16 cellular contexts compared by ENCODE assay signal in the genomic region with DNA sequence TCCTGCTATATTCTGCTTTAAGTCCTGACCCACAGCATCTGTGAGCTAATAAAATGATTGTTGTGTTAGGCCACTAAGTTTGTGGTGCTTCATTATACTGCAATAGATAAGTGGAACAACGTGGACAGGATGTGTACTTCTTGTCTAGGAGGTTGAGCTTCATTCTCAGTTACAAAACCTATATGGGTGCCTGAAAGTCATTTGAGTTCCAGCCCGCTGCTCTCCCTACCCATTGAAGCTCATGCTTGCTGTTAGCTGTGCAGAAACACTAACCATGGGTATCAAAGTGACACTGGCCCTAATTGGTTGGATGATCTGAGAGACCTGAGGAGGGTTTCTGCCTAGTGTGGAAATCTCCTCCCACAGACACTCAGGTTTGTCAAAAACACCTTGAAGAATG.
A peak's percentile ranks its signal among the peaks of the same experiment; 100 is the strongest.
DNase-seq lines count a peak whose midpoint lies in the region; ATAC-seq and TF ChIP-seq lines count a peak whose summit lies in the region.
"Had no signal": no experiment of that assay in that cellular context is flagged by ENCODE, and none has a peak within 500 bp of the region (broad histone marks: within the 10 kb centered on the region; RNA-seq: fewer than 3 reads in every experiment).

No MANE protein-coding gene starts in this region.

- H3K4ac ChIP-seq in H9 (ENCODE audit: low read depth, low read length) = no peak overlapping the region

- H2BK20ac ChIP-seq in H9 (ENCODE audit: low read depth, low read length, poor library complexity, severe bottlenecking) = no peak overlapping the region

- no peak overlapping the region for H2BK5ac ChIP-seq in H9 (ENCODE audit: insufficient read length, low read length)

- TF ChIP-seq CTCF in OCI-LY3 (IDR thresholded peaks at IDR 0.05; ENCODE audit: low read depth, low read length) = no peak
- no peak for TF ChIP-seq CTCF in H9 (conservative IDR thresholded peaks at IDR 0.05)

- no peak overlapping the region for H3K18ac ChIP-seq in H9 (ENCODE audit: insufficient read length, low read depth, low read length)

- no peaks in the 10 kb centered on the region for H3K27me3 ChIP-seq in OCI-LY3 (ENCODE audit: low read depth, low read length)
- no peaks in the 10 kb centered on the region for H3K27me3 ChIP-seq in H9 (ENCODE audit: insufficient read depth, low read length)
- H3K27me3 ChIP-seq: gastroesophageal sphincter had no signal

- no peak overlapping the region for H4K8ac ChIP-seq in H9 (replicated peaks; ENCODE audit: insufficient read length, low read depth, low read length)

- H2BK12ac ChIP-seq in H9 (ENCODE audit: insufficient read length, low read depth, low read length) = no peak overlapping the region

- H3K9ac ChIP-seq in OCI-LY3 (ENCODE audit: low read length) = no peak overlapping the region
- no peak overlapping the region for H3K9ac ChIP-seq in H9 (ENCODE audit: extremely low read depth, insufficient read length, low read length)

- H3K23me2 ChIP-seq in H9 (ENCODE audit: insufficient read length, low read depth, low read length, poor library complexity, severe bottlenecking) = no peaks in the 10 kb centered on the region

- no peak overlapping the region for H3K4me3 ChIP-seq in OCI-LY3 (ENCODE audit: low read length)
- H3K4me3 ChIP-seq: gastroesophageal sphincter, thoracic aorta had no signal

- DNase-seq in activated T-helper 2 cell treated with anti-CD3 and anti-CD28 coated beads, Interferon-gamma antibody, Interleukin-2, Interleukin-4, amounts not matched to agents 10 μg/mL and 5 μg/mL and 100 μg/mL, durations not matched to agents 14 hours and 24 hours and 36 hours (ENCODE audit: low spot score) = no peak
- DNase-seq in stimulated activated effector memory CD8-positive, alpha-beta T cell treated with anti-CD3 and anti-CD28 coated beads, Interleukin-12 subunit alpha, Interleukin-12 subunit beta, amount 100 ng/mL, for 72 hours (ENCODE audit: low spot score in 2 of 2) = no peak
- no peak for DNase-seq in H9
- DNase-seq: AML-193; NCI-H2171 treated with DMSO at 0.1 percent for 48 hours; retina; stimulated activated CD4-positive, alpha-beta T cell treated with anti-CD3 and anti-CD28 coated beads, Interleukin-1b, Interleukin-23, amount 100 ng/mL, for 48 hours had no signal

- WGBS in H9 (ENCODE audit: extremely low coverage, insufficient read length, low lambda C conversion rate) = no CpG with 5 or more reads among the region's 2 CpGs

- H3T11ph ChIP-seq in H9 (ENCODE audit: low read length) = no peak overlapping the region

- H3K14ac ChIP-seq in H9 (ENCODE audit: insufficient read depth, low read length) = no peak overlapping the region

- H3K4me1 Mint-ChIP-seq in activated T-helper 2 cell treated with anti-CD3 and anti-CD28 coated beads, Interferon-gamma antibody, Interleukin-2, Interleukin-4, amounts not matched to agents 10 μg/mL and 5 μg/mL and 100 μg/mL, durations not matched to agents 14 hours and 24 hours and 36 hours (ENCODE audit: low read depth) = no peaks in the 10 kb centered on the region
- H3K4me1 Mint-ChIP-seq in stimulated activated effector memory CD8-positive, alpha-beta T cell treated with anti-CD3 and anti-CD28 coated beads, Interleukin-12 subunit alpha, Interleukin-12 subunit beta, amount 100 ng/mL, for 72 hours = no peaks in the 10 kb centered on the region
- H3K4me1 Mint-ChIP-seq in H9 = peaks cover 3 to 6% of the 10 kb centered on the region in 2 experiments; a peak in 3 of 4 replicates

- H3K4me1 ChIP-seq in OCI-LY3 (ENCODE audit: low read length) (peaks cover 14% of the 10 kb centered on the region), H9 (ENCODE audit: insufficient read depth, low read length) (no peaks in the 10 kb centered on the region; the same call in 1 of the 2 replicates)
- H3K4me1 ChIP-seq: gastroesophageal sphincter had no signal

- H3K27ac Mint-ChIP-seq in activated T-helper 2 cell treated with anti-CD3 and anti-CD28 coated beads, Interferon-gamma antibody, Interleukin-2, Interleukin-4, amounts not matched to agents 10 μg/mL and 5 μg/mL and 100 μg/mL, durations not matched to agents 14 hours and 24 hours and 36 hours = no peak overlapping the region
- H3K27ac Mint-ChIP-seq in stimulated activated effector memory CD8-positive, alpha-beta T cell treated with anti-CD3 and anti-CD28 coated beads, Interleukin-12 subunit alpha, Interleukin-12 subunit beta, amount 100 ng/mL, for 72 hours = no peak overlapping the region
- no peak overlapping the region for H3K27ac Mint-ChIP-seq in H9

- H3K56ac ChIP-seq in H9 (ENCODE audit: insufficient read length, low read depth, low read length) = no peak overlapping the region

- no peaks in the 10 kb centered on the region for H3K36me3 Mint-ChIP-seq in activated T-helper 2 cell treated with anti-CD3 and anti-CD28 coated beads, Interferon-gamma antibody, Interleukin-2, Interleukin-4, amounts not matched to agents 10 μg/mL and 5 μg/mL and 100 μg/mL, durations not matched to agents 14 hours and 24 hours and 36 hours (ENCODE audit: low read depth)
- H3K36me3 Mint-ChIP-seq in stimulated activated effector memory CD8-positive, alpha-beta T cell treated with anti-CD3 and anti-CD28 coated beads, Interleukin-12 subunit alpha, Interleukin-12 subunit beta, amount 100 ng/mL, for 72 hours = no peaks in the 10 kb centered on the region
- H3K36me3 Mint-ChIP-seq in H9 (ENCODE audit: insufficient read depth in 1 of 3, low read depth in 3 of 3) = no peaks in the 10 kb centered on the region; a peak in 1 of 7 replicates

- H4K20me1 ChIP-seq in OCI-LY3 (ENCODE audit: insufficient read depth, low read length) (no peaks in the 10 kb centered on the region), H9 (ENCODE audit: control insufficient read depth, insufficient read depth, insufficient read length) (no peaks in the 10 kb centered on the region)

- H3K9me3 ChIP-seq in OCI-LY3 (ENCODE audit: insufficient read depth, low read length) = no peaks in the 10 kb centered on the region
- H3K9me3 ChIP-seq in H9 (ENCODE audit: control insufficient read depth, low read depth, low read length) = no peaks in the 10 kb centered on the region
- H3K9me3 ChIP-seq: gastroesophageal sphincter, thoracic aorta had no signal

- H2BK120ac ChIP-seq in H9 (ENCODE audit: low read depth, low read length, poor library complexity, severe bottlenecking) = no peak overlapping the region

- no peak overlapping the region for H4K91ac ChIP-seq in H9 (ENCODE audit: insufficient read length, low read depth, low read length)

- H3K9me3 Mint-ChIP-seq in activated T-helper 2 cell treated with anti-CD3 and anti-CD28 coated beads, Interferon-gamma antibody, Interleukin-2, Interleukin-4, amounts not matched to agents 10 μg/mL and 5 μg/mL and 100 μg/mL, durations not matched to agents 14 hours and 24 hours and 36 hours = no peaks in the 10 kb centered on the region
- H3K9me3 Mint-ChIP-seq in stimulated activated effector memory CD8-positive, alpha-beta T cell treated with anti-CD3 and anti-CD28 coated beads, Interleukin-12 subunit alpha, Interleukin-12 subunit beta, amount 100 ng/mL, for 72 hours = no peaks in the 10 kb centered on the region
- H3K9me3 Mint-ChIP-seq in H9 = no peaks in the 10 kb centered on the region; a peak in 2 of 5 replicates

- no peaks in the 10 kb centered on the region for H3K27me3 Mint-ChIP-seq in activated T-helper 2 cell treated with anti-CD3 and anti-CD28 coated beads, Interferon-gamma antibody, Interleukin-2, Interleukin-4, amounts not matched to agents 10 μg/mL and 5 μg/mL and 100 μg/mL, durations not matched to agents 14 hours and 24 hours and 36 hours (ENCODE audit: low read depth)
- no peaks in the 10 kb centered on the region for H3K27me3 Mint-ChIP-seq in H9 (ENCODE audit: low read depth)

- intact Hi-C loops in activated T-helper 2 cell treated with anti-CD3 and anti-CD28 coated beads, Interferon-gamma antibody, Interleukin-2, Interleukin-4, amounts not matched to agents 10 μg/mL and 5 μg/mL and 100 μg/mL, durations not matched to agents 14 hours and 24 hours and 36 hours (cut with micrococcal nuclease) = no loop called here

- H3K79me1 ChIP-seq in H9 (ENCODE audit: insufficient read depth, low read depth, low read length, poor library complexity, severe bottlenecking) = no peaks in the 10 kb centered on the region

- H3K36me3 ChIP-seq in OCI-LY3 (replicated peaks; ENCODE audit: low read depth, low read length) = no peaks in the 10 kb centered on the region
- H3K36me3 ChIP-seq: gastroesophageal sphincter, thoracic aorta had no signal

- H2AK5ac ChIP-seq in H9 (ENCODE audit: insufficient read length, low read length) = no peak overlapping the region

- no peak overlapping the region for H2BK15ac ChIP-seq in H9 (ENCODE audit: low read depth, low read length)

- no peak overlapping the region for H3K4me3 Mint-ChIP-seq in activated T-helper 2 cell treated with anti-CD3 and anti-CD28 coated beads, Interferon-gamma antibody, Interleukin-2, Interleukin-4, amounts not matched to agents 10 μg/mL and 5 μg/mL and 100 μg/mL, durations not matched to agents 14 hours and 24 hours and 36 hours (ENCODE audit: low read depth)
- no peak overlapping the region for H3K4me3 Mint-ChIP-seq in stimulated activated effector memory CD8-positive, alpha-beta T cell treated with anti-CD3 and anti-CD28 coated beads, Interleukin-12 subunit alpha, Interleukin-12 subunit beta, amount 100 ng/mL, for 72 hours
- H3K4me3 Mint-ChIP-seq in H9 = no peak overlapping the region

- H4K5ac ChIP-seq in H9 (ENCODE audit: insufficient read length, low read depth, low read length) = no peak overlapping the region

- H3K79me2 ChIP-seq in OCI-LY3 (ENCODE audit: low read length) (no peaks in the 10 kb centered on the region), H9 (ENCODE audit: insufficient read depth, low read length) (no peaks in the 10 kb centered on the region)

- no peak overlapping the region for H3K27ac ChIP-seq in OCI-LY3 (ENCODE audit: low read length)
- no peak overlapping the region for H3K27ac ChIP-seq in H9 (ENCODE audit: insufficient read length, low read depth, low read length)
- H3K27ac ChIP-seq: gastroesophageal sphincter, thoracic aorta had no signal

- H2AFZ ChIP-seq in OCI-LY3 (ENCODE audit: low read depth, low read length) (peak overlapping the region; percentile 22; the same call in 1 of the 2 replicates), H9 (ENCODE audit: low read length) (no peak overlapping the region)

- ATAC-seq in GM18867 (IDR thresholded peaks at IDR 0.05; ENCODE audit: unreplicated experiment) (peak; percentile 54), GM21529 (IDR thresholded peaks at IDR 0.05; ENCODE audit: unreplicated experiment) (peak; percentile 80), HG03066 (IDR thresholded peaks at IDR 0.05; ENCODE audit: low read depth, unreplicated experiment) (peak; percentile 61), HG03039 (IDR thresholded peaks at IDR 0.05; ENCODE audit: unreplicated experiment) (no peak)
- ATAC-seq in stimulated activated effector memory CD8-positive, alpha-beta T cell treated with anti-CD3 and anti-CD28 coated beads, Interleukin-12 subunit alpha, Interleukin-12 subunit beta, amount 100 ng/mL, for 72 hours = no peak
- ATAC-seq: gastroesophageal sphincter, HepG2, Right ventricle myocardium inferior had no signal

- H3K23ac ChIP-seq in H9 (ENCODE audit: insufficient read length, low read depth, low read length) = no peak overlapping the region

- H3K4me2 ChIP-seq in OCI-LY3 (ENCODE audit: low read length) (no peak overlapping the region), H9 (ENCODE audit: insufficient read depth, insufficient read length, low read length) (no peak overlapping the region)

Comparison
In these comparisons a context has a peak if more than half of its experiments do, and no peak if none do; other contexts are left out.
1. ATAC-seq: peak in GM18867 (single experiment), GM21529 (single experiment) and HG03066 (single experiment); none in stimulated activated effector memory CD8-positive, alpha-beta T cell treated with anti-CD3 and anti-CD28 coated beads, Interleukin-12 subunit alpha, Interleukin-12 subunit beta, amount 100 ng/mL, for 72 hours (single experiment) and HG03039 (single experiment).